33 cellular contexts compared by ENCODE assay signal in the genomic region with DNA sequence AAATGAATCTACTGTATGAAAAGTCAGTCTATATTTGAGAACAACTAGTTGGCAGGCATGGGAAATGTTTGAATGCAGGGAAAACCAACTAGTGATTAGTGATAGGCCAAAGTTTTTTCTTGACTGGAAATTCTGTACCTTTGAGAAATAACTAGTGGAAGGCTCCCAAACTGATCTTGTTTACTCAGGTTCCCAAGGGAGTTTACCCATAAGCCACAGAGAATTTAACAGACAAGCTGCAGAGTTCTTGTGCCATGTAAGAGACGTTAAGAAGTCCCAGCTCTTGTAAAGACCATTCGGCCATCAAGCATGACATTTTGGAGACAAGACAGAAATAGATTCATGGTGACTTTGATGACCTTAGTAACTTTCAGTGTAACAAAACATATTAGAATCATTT.
"Had no signal": no experiment of that assay in that cellular context is flagged by ENCODE, and none has a peak within 500 bp of the region (broad histone marks: within the 10 kb centered on the region; RNA-seq: fewer than 3 reads in every experiment).

No MANE protein-coding gene starts in this region.

- DNase-seq: activated CD4-positive, alpha-beta T cell treated with anti-CD3 and anti-CD28 coated beads for 48 hours; activated CD4-positive, alpha-beta T cell treated with anti-CD3 and anti-CD28 coated beads, Interleukin-2, amount 50 U/mL, for 48 hours; activated CD8-positive, alpha-beta memory T cell treated with anti-CD3 and anti-CD28 coated beads, Interleukin-2, amount 50 U/mL, for 4 hours; activated effector memory CD4-positive, alpha-beta T cell treated with anti-CD3 and anti-CD28 coated beads, Interleukin-2, amount 50 U/mL, for 16 hours; activated naive CD4-positive, alpha-beta T cell treated with anti-CD3 and anti-CD28 coated beads for 36 hours; activated naive CD8-positive, alpha-beta T cell treated with anti-CD3 and anti-CD28 coated beads for 36 hours; activated T-cell treated with anti-CD3 and anti-CD28 coated beads, Interleukin-2, amount 50 U/mL, for 1 hour; adrenal gland; aorta; body of pancreas; dorsolateral prefrontal cortex; effector memory CD4-positive, alpha-beta T cell; gastrocnemius medialis; glutamatergic neuron; left cardiac atrium; mammary epithelial cell; naive thymus-derived CD4-positive, alpha-beta T cell; ovary; retina; small intestine; stimulated activated CD4-positive, alpha-beta T cell treated with anti-CD3 and anti-CD28 coated beads, Interleukin-4, amount 100 ng/mL, for 24 hours; stimulated activated naive CD8-positive, alpha-beta T cell treated with anti-CD3 and anti-CD28 coated beads, Interleukin-15, amount 100 ng/mL, for 72 hours; substantia nigra; T1000; upper lobe of left lung; WERI-Rb-1 had no signal

- ATAC-seq: activated CD4-positive, CD25-positive, alpha-beta regulatory T cell treated with anti-CD3 and anti-CD28 coated beads, Interleukin-2, amount 50 U/mL, for 24 hours; body of pancreas; gastrocnemius medialis; left cardiac atrium; naive thymus-derived CD4-positive, alpha-beta T cell; sciatic nerve; stimulated activated effector memory CD8-positive, alpha-beta T cell treated with anti-CD3 and anti-CD28 coated beads, Interleukin-12 subunit alpha, Interleukin-12 subunit beta, amount 100 ng/mL, for 72 hours; stimulated activated naive CD8-positive, alpha-beta T cell treated with anti-CD3 and anti-CD28 coated beads, Interleukin-15, amount 100 ng/mL, for 72 hours had no signal

- H3K4me2 ChIP-seq: hepatocyte had no signal

- H3K9me3 ChIP-seq: adrenal gland, body of pancreas, gastrocnemius medialis, ovary, prostate gland, upper lobe of left lung, vagina had no signal

- H3K27me3 ChIP-seq: adrenal gland, body of pancreas, dorsolateral prefrontal cortex, gastrocnemius medialis, hepatocyte, ovary, upper lobe of left lung, vagina had no signal

- H3K4me3 ChIP-seq: adrenal gland, body of pancreas, coronary artery, dorsolateral prefrontal cortex, gastrocnemius medialis, hepatocyte, ovary, prostate gland, upper lobe of left lung, vagina had no signal

- H3K27ac ChIP-seq: adrenal gland, body of pancreas, coronary artery, dorsolateral prefrontal cortex, gastrocnemius medialis, hepatocyte, ovary, prostate gland, upper lobe of left lung, vagina, WERI-Rb-1 had no signal

- H3K4me1 ChIP-seq: adrenal gland, gastrocnemius medialis, prostate gland, vagina had no signal

- H2AFZ ChIP-seq: hepatocyte had no signal

- H3K79me2 ChIP-seq: hepatocyte had no signal

- H3K36me3 ChIP-seq: adrenal gland, gastrocnemius medialis, ovary, prostate gland, upper lobe of left lung, vagina, WERI-Rb-1 had no signal
